In the genomic region with DNA sequence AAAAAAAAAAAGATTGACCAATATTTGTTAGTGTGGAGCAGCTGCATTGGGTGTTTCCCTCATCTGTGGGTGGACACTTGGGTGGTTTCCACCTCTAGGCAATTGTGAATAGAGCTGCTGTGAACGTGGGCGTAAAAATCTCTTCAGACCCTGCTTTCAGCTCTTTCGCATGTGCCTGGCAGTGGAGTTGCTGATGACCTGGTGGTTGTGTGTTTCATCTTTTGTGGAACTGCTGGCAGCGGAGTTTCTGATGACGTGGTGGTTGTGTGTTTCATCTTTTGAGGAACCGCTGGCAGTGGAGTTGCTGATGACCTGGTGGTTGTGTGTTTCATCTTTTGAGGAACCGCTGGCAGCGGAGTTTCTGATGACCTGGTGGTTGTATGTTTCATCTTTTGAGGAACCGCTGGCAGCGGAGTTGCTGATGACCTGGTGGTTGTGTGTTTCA, we compare ENCODE assay signal across 1 cellular context.
TF ChIP-seq lines count a peak whose summit lies in the region.

No MANE protein-coding gene starts in this region.

TF ChIP-seq in IMR-90, 13 proteins besides CTCF, POLR2A, EP300 and RAD21 (continued from another document):
- TF ChIP-seq MXI1 (IDR thresholded peaks at IDR 0.05; ENCODE audit: borderline replicate concordance, low read depth, low read length): no peak
- no peak for TF ChIP-seq RFX5 (IDR thresholded peaks at IDR 0.05; ENCODE audit: low read depth, low read length)
- TF ChIP-seq, protein P1, sequence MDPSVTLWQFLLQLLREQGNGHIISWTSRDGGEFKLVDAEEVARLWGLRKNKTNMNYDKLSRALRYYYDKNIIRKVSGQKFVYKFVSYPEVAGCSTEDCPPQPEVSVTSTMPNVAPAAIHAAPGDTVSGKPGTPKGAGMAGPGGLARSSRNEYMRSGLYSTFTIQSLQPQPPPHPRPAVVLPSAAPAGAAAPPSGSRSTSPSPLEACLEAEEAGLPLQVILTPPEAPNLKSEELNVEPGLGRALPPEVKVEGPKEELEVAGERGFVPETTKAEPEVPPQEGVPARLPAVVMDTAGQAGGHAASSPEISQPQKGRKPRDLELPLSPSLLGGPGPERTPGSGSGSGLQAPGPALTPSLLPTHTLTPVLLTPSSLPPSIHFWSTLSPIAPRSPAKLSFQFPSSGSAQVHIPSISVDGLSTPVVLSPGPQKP (IDR thresholded peaks at IDR 0.05; ENCODE audit: borderline replicate concordance, low read depth, low read length): no peak
- no peak for TF ChIP-seq FOS (IDR thresholded peaks at IDR 0.05; ENCODE audit: low read depth, low read length)
